ENCODE assay signal across 8 cellular contexts in genomic region chr1:236168716-236169429, GRCh38. TPM values are rescaled to one million over a fixed set of nuclear protein-coding genes. Genes with fewer than 3 reads are reported as not detected.
DNase-seq lines count a peak whose midpoint lies in the region; ATAC-seq, FAIRE-seq and TF ChIP-seq lines count a peak whose summit lies in the region.

No MANE protein-coding gene starts in this region.

- H3K9me3 Mint-ChIP-seq in naive thymus-derived CD4-positive, alpha-beta T cell = peaks cover 0 to 3% (median 0%) of the 10 kb centered on the region in 11 donors

- peaks cover 0 to 5% (median 0%) of the 10 kb centered on the region in 7 donors for H3K4me1 Mint-ChIP-seq in naive thymus-derived CD4-positive, alpha-beta T cell

- POLR2A ChIA-PET in naive thymus-derived CD4-positive, alpha-beta T cell (lab: Charles Lee) = no interaction called here

- H3K36me3 ChIP-seq in bronchial epithelial cell (ENCODE audit: control insufficient read depth, insufficient read depth, low read length) = no peaks in the 10 kb centered on the region
- H3K36me3 ChIP-seq in naive thymus-derived CD4-positive, alpha-beta T cell (ENCODE audit: control insufficient read depth in 2 of 3, insufficient read depth in 3 of 3, low read length in 3 of 3) = no peaks in the 10 kb centered on the region

- H3K27me3 Mint-ChIP-seq in naive thymus-derived CD4-positive, alpha-beta T cell = no peaks in the 10 kb centered on the region

- H3K9me3 ChIP-seq in naive thymus-derived CD4-positive, alpha-beta T cell (ENCODE audit: control insufficient read depth in 2 of 3, low read length in 3 of 3) = no peaks in the 10 kb centered on the region

- no peaks in the 10 kb centered on the region for H3K27me3 ChIP-seq in bronchial epithelial cell (ENCODE audit: control insufficient read depth, insufficient read depth, low read length)
- no peaks in the 10 kb centered on the region for H3K27me3 ChIP-seq in naive thymus-derived CD4-positive, alpha-beta T cell (ENCODE audit: control insufficient read depth in 2 of 2, insufficient read depth in 2 of 2, low read length in 2 of 2)

- DNase-seq in HT1080 (ENCODE audit: low read depth) = peak; percentile 85
- DNase-seq in bronchial epithelial cell (ENCODE audit: low read depth) = peak; percentile 61
- DNase-seq in naive thymus-derived CD4-positive, alpha-beta T cell = no peak
- no peak for DNase-seq in hypothalamus (lab: John Stamatoyannopoulos, UW)
- no peak for DNase-seq in epidermal melanocyte (ENCODE audit: insufficient read length, low spot score)

- no peak overlapping the region for H3K4me3 Mint-ChIP-seq in naive thymus-derived CD4-positive, alpha-beta T cell

- no peak for FAIRE-seq in bronchial epithelial cell (lab: Jason Lieb, UNC)

- H3K27ac Mint-ChIP-seq in naive thymus-derived CD4-positive, alpha-beta T cell = no peak overlapping the region

- peaks cover 0 to 9% (median 3%) of the 10 kb centered on the region in 5 donors for H3K36me3 Mint-ChIP-seq in naive thymus-derived CD4-positive, alpha-beta T cell

- H3K4me3 ChIP-seq in bronchial epithelial cell (ENCODE audit: low read depth, low read length) = no peak overlapping the region
- no peak overlapping the region for H3K4me3 ChIP-seq in naive thymus-derived CD4-positive, alpha-beta T cell (ENCODE audit: low read length)

- intact Hi-C loops in naive thymus-derived CD4-positive, alpha-beta T cell (cut with micrococcal nuclease) = no loop called here

- CTCF ChIA-PET in naive thymus-derived CD4-positive, alpha-beta T cell (lab: Charles Lee) = no interaction called here

- peaks cover 0 to 6% of the 10 kb centered on the region in 2 donors for H3K4me1 ChIP-seq in naive thymus-derived CD4-positive, alpha-beta T cell (ENCODE audit: control insufficient read depth in 2 of 2, insufficient read depth in 2 of 2, low read length in 2 of 2)

- ATAC-seq in naive thymus-derived CD4-positive, alpha-beta T cell = peak; percentile 45
- ATAC-seq in GM19023 (IDR thresholded peaks at IDR 0.05; ENCODE audit: unreplicated experiment) (no peak), HG02571 (IDR thresholded peaks at IDR 0.05; ENCODE audit: unreplicated experiment) (no peak)

- peak; percentile 31 for TF ChIP-seq CTCF in GM12873 (IDR thresholded peaks at IDR 0.05; ENCODE audit: insufficient read depth, low read depth, low read length, missing control alignments)
- TF ChIP-seq CTCF in bronchial epithelial cell (IDR thresholded peaks at IDR 0.05; ENCODE audit: insufficient read depth, low read length, severe bottlenecking) = no peak

- no peak overlapping the region for H3K27ac ChIP-seq in naive thymus-derived CD4-positive, alpha-beta T cell (ENCODE audit: low read depth, low read length)

RNA-seq across cellular contexts. Expression of gene GPR137B, which starts 26.5 kb away (rescaled TPM):
- total RNA-seq in HT1080 (2014; rRNA removed; shearing (Covaris generic)) = 6.1 and 6.4 TPM in 2 replicates
- polyA plus RNA-seq in HT1080 (2015; cell fraction: cytosol; rRNA removed) = 11.6 and 15.8 TPM in 2 replicates
- polyA plus RNA-seq in HT1080 (2015; cell fraction: nucleus; rRNA removed) = 7.8 and 9.3 TPM in 2 replicates
- 5.6 and 6.3 TPM in 2 replicates for total RNA-seq in bronchial epithelial cell
- 10 to 100 TPM in 1 of 5 experiments, 1 to 10 TPM in 4; 6.4 to 15.3 (median 7.0) TPM for total RNA-seq in naive thymus-derived CD4-positive, alpha-beta T cell
- polyA plus RNA-seq in naive thymus-derived CD4-positive, alpha-beta T cell = 1 to 10 TPM; 2.8 to 3.9 TPM

Comparison
In these comparisons a context has a peak if more than half of its experiments do, and no peak if none do; other contexts are left out.
1. DNase-seq: peak in HT1080 (single experiment) and bronchial epithelial cell (single experiment); none in naive thymus-derived CD4-positive, alpha-beta T cell (0 of 9), hypothalamus (0 of 51) and epidermal melanocyte (single experiment).